In genomic region chr10:5813341-5814109, GRCh38 we compare ENCODE assay signal across 8 cellular contexts. TPM values are rescaled to one million over a fixed set of nuclear protein-coding genes. Genes with fewer than 3 reads are reported as not detected.
A peak's percentile ranks its signal among the peaks of the same experiment; 100 is the strongest.
DNase-seq lines count a peak whose midpoint lies in the region; ATAC-seq and TF ChIP-seq lines count a peak whose summit lies in the region.

TSS of gene GDI2 (minus strand) at chr10:5813434. CDS start at chr10:5813258, 176 bp downstream.

- H3K4me3 Mint-ChIP-seq in activated naive CD4-positive, alpha-beta T cell treated with anti-CD3 and anti-CD28 coated beads, Interleukin-2, amount 10 ng/mL, durations not matched to agents 7 days and 5 days: peak within 1 kb of the TSS; percentile 85

- H3K27me3 Mint-ChIP-seq in activated naive CD4-positive, alpha-beta T cell treated with anti-CD3 and anti-CD28 coated beads, Interleukin-2, amount 10 ng/mL, durations not matched to agents 7 days and 5 days: no peaks in the 10 kb centered on the region

- TF ChIP-seq EP300 in gastroesophageal sphincter (IDR thresholded peaks at IDR 0.05): no peak

- ATAC-seq in HG02588 (IDR thresholded peaks at IDR 0.05; ENCODE audit: unreplicated experiment) (peak; percentile 82), gastroesophageal sphincter (peak; percentile 98)

- DNase-seq in NCI-H1048 (lab: John Stamatoyannopoulos, UW) (peak; percentile 80), SK-N-MC (ENCODE audit: low read depth, low spot score) (no peak)
- DNase-seq in activated naive CD4-positive, alpha-beta T cell treated with anti-CD3 and anti-CD28 coated beads, Interleukin-2, amount 10 ng/mL, durations not matched to agents 7 days and 5 days: peak; percentile 97

- TF ChIP-seq CTCF in gastroesophageal sphincter (IDR thresholded peaks at IDR 0.05) (peak in 3 of 4 experiments; percentile 8 to 34 (median 24)), neutrophil (IDR thresholded peaks at IDR 0.05) (peak; percentile 47), subcutaneous adipose tissue (IDR thresholded peaks at IDR 0.05; ENCODE audit: low read depth) (no peak)

- peaks cover 8 to 50% (median 22%) of the 10 kb centered on the region in 3 donors for H3K4me1 ChIP-seq in gastroesophageal sphincter
- peaks cover 45 to 46% of the 10 kb centered on the region in 2 experiments for H3K4me1 ChIP-seq in neutrophil (ENCODE audit: control insufficient read depth in 1 of 2, insufficient read depth in 1 of 2, low read depth in 1 of 2, low read length in 1 of 2)

- H3K36me3 ChIP-seq in SK-N-MC (ENCODE audit: insufficient read depth, low read length): no peaks in the 10 kb centered on the region
- no peaks in the 10 kb centered on the region for H3K36me3 ChIP-seq in gastroesophageal sphincter
- H3K36me3 ChIP-seq in neutrophil: no peaks in the 10 kb centered on the region

- H3K9me3 ChIP-seq in SK-N-MC (ENCODE audit: low read depth, low read length) (no peaks in the 10 kb centered on the region), gastroesophageal sphincter (no peaks in the 10 kb centered on the region), neutrophil (no peaks in the 10 kb centered on the region)

- peak within 1 kb of the TSS; percentile 98 for H3K9ac ChIP-seq in SK-N-MC (ENCODE audit: insufficient read length)

- H3K27me3 ChIP-seq in gastroesophageal sphincter (no peaks in the 10 kb centered on the region), neutrophil (no peaks in the 10 kb centered on the region)

- peaks cover 61% of the 10 kb centered on the region for H3K4me1 Mint-ChIP-seq in activated naive CD4-positive, alpha-beta T cell treated with anti-CD3 and anti-CD28 coated beads, Interleukin-2, amount 10 ng/mL, durations not matched to agents 7 days and 5 days

- peaks cover 2% of the 10 kb centered on the region for H3K9me3 Mint-ChIP-seq in activated naive CD4-positive, alpha-beta T cell treated with anti-CD3 and anti-CD28 coated beads, Interleukin-2, amount 10 ng/mL, durations not matched to agents 7 days and 5 days

- peak within 1 kb of the TSS; percentile 95 for H3K27ac Mint-ChIP-seq in activated naive CD4-positive, alpha-beta T cell treated with anti-CD3 and anti-CD28 coated beads, Interleukin-2, amount 10 ng/mL, durations not matched to agents 7 days and 5 days

- TF ChIP-seq POLR2A in gastroesophageal sphincter (IDR thresholded peaks at IDR 0.05): peak; percentile 78 to 81

- CTCF ChIA-PET in activated naive CD4-positive, alpha-beta T cell treated with anti-CD3 and anti-CD28 coated beads, Interleukin-2, amount 10 ng/mL, durations not matched to agents 7 days and 5 days (lab: Charles Lee): no interaction called here

- H3K4me3 ChIP-seq in GM08714 (ENCODE audit: low read length): peak within 1 kb of the TSS; percentile 100
- H3K4me3 ChIP-seq in SK-N-MC: peak within 1 kb of the TSS; percentile 89
- H3K4me3 ChIP-seq in gastroesophageal sphincter: peak within 1 kb of the TSS; percentile 91 to 99
- H3K4me3 ChIP-seq in neutrophil (ENCODE audit: low read depth in 1 of 2, low read length in 1 of 2): peak within 1 kb of the TSS; percentile 98 to 100

- peaks cover 20% of the 10 kb centered on the region for H3K36me3 Mint-ChIP-seq in activated naive CD4-positive, alpha-beta T cell treated with anti-CD3 and anti-CD28 coated beads, Interleukin-2, amount 10 ng/mL, durations not matched to agents 7 days and 5 days

- H3K27ac ChIP-seq in SK-N-MC (peak within 1 kb of the TSS; percentile 90), gastroesophageal sphincter (peak within 1 kb of the TSS; percentile 92 to 100 (median 95)), neutrophil (peak within 1 kb of the TSS; percentile 98)

- WGBS in gastroesophageal sphincter (ENCODE audit: low coverage in 1 of 2), 2 donors: 0 to 1% methylated on average over 8 to 19 of the region's 77 CpGs

RNA-seq across cellular contexts. Expression of gene GDI2, which starts in this region (rescaled TPM):
- total RNA-seq in gastroesophageal sphincter (100 to 1,000 TPM; 186 to 294 (median 225) TPM), subcutaneous adipose tissue (100 to 1,000 TPM; 228 to 348 (median 312) TPM)
